ENCODE assay signal across 8 cellular contexts in genomic region chr17:560379-560935, GRCh38.
A peak's percentile ranks its signal among the peaks of the same experiment; 100 is the strongest.
DNase-seq lines count a peak whose midpoint lies in the region; ATAC-seq and TF ChIP-seq lines count a peak whose summit lies in the region.

No MANE protein-coding gene starts in this region.

- intact Hi-C loops in MCF 10A (cut with micrococcal nuclease), result no loop called here

- no peaks in the 10 kb centered on the region for H3K4me1 ChIP-seq in hepatocyte (ENCODE audit: insufficient read depth)
- H3K4me1 ChIP-seq in stomach smooth muscle (ENCODE audit: control insufficient read depth, insufficient read depth, low read length), result peaks cover 11% of the 10 kb centered on the region

- no peaks in the 10 kb centered on the region for H3K9me2 ChIP-seq in hepatocyte (replicated peaks; ENCODE audit: insufficient read depth)

- H3K27ac ChIP-seq in hepatocyte (peak overlapping the region; percentile 52), stomach smooth muscle (ENCODE audit: low read length) (peak overlapping the region; percentile 37)

- H3K36me3 ChIP-seq in hepatocyte (replicated peaks; ENCODE audit: insufficient read depth, low read depth) (no peaks in the 10 kb centered on the region), stomach smooth muscle (ENCODE audit: control insufficient read depth in 2 of 2, insufficient read depth in 2 of 2, low read length in 2 of 2) (peaks cover 22 to 24% of the 10 kb centered on the region in 2 donors)

- no peaks in the 10 kb centered on the region for H3K27me3 Mint-ChIP-seq in MCF 10A (ENCODE audit: insufficient read depth, unreplicated experiment)
- no peaks in the 10 kb centered on the region for H3K27me3 Mint-ChIP-seq in T-cell
- H3K27me3 Mint-ChIP-seq in glutamatergic neuron (ENCODE audit: unreplicated experiment), result no peaks in the 10 kb centered on the region

- TF ChIP-seq CTCF in MCF 10A (IDR thresholded peaks at IDR 0.05; ENCODE audit: unreplicated experiment), result no peak
- TF ChIP-seq CTCF in hepatocyte (IDR thresholded peaks at IDR 0.05; ENCODE audit: poor library complexity), result no peak
- TF ChIP-seq CTCF in glutamatergic neuron (IDR thresholded peaks at IDR 0.05; ENCODE audit: partially characterized antibody, unreplicated experiment), result no peak

- H3K27ac Mint-ChIP-seq in MCF 10A (ENCODE audit: low read depth, unreplicated experiment) (peak overlapping the region; percentile 17), T-cell (no peak overlapping the region), glutamatergic neuron (ENCODE audit: unreplicated experiment) (no peak overlapping the region)

- H3K27me3 ChIP-seq in hepatocyte, result no peaks in the 10 kb centered on the region
- no peaks in the 10 kb centered on the region for H3K27me3 ChIP-seq in stomach smooth muscle (ENCODE audit: control insufficient read depth in 1 of 2, insufficient read depth in 2 of 2, low read length in 2 of 2)

- H3K4me3 Mint-ChIP-seq in MCF 10A (ENCODE audit: unreplicated experiment), result no peak overlapping the region
- no peak overlapping the region for H3K4me3 Mint-ChIP-seq in T-cell
- H3K4me3 Mint-ChIP-seq in glutamatergic neuron (ENCODE audit: unreplicated experiment), result no peak overlapping the region

- H3K9ac ChIP-seq in stomach smooth muscle (ENCODE audit: low read length in 2 of 2), result no peak overlapping the region

- H3K36me3 Mint-ChIP-seq in MCF 10A (ENCODE audit: insufficient read depth, unreplicated experiment), result peaks cover 53% of the 10 kb centered on the region
- H3K36me3 Mint-ChIP-seq in T-cell, result peaks cover 40% of the 10 kb centered on the region
- H3K36me3 Mint-ChIP-seq in glutamatergic neuron (ENCODE audit: unreplicated experiment), result peaks cover 7% of the 10 kb centered on the region

- H4K20me1 ChIP-seq in hepatocyte (ENCODE audit: insufficient read depth, poor library complexity, severe bottlenecking), result no peaks in the 10 kb centered on the region

- H3K79me2 ChIP-seq in hepatocyte, result no peaks in the 10 kb centered on the region

- POLR2A ChIA-PET in MCF 10A (lab: Yijun Ruan, JAX), result interaction anchor here (0.6 to 0.8 kb wide), 3 partner anchors 11 to 154 kb away, joined by 3 to 4 read pairs (median 3); partner anchors contain the start of gene VPS53
- POLR2A ChIA-PET in T-cell (lab: Charles Lee), result no interaction called here

- ATAC-seq in T-cell (replicated peaks in 1 of 4) (no peak), HG03469 (IDR thresholded peaks at IDR 0.05; ENCODE audit: unreplicated experiment) (no peak)

- DNase-seq in LHCN-M2 (ENCODE audit: low read depth), result peak; percentile 48
- no peak for DNase-seq in MCF 10A (ENCODE audit: unreplicated experiment)
- no peak for DNase-seq in hepatocyte (ENCODE audit: low spot score)
- DNase-seq in T-cell, result no peak
- no peak for DNase-seq in NCI-H524 (lab: John Stamatoyannopoulos, UW)
- no peak for DNase-seq in glutamatergic neuron

- WGBS in hepatocyte (ENCODE audit: low lambda C conversion rate, missing lambda C conversion rate), result 94% methylated on average over 4 of the region's 4 CpGs

- H3K9me3 Mint-ChIP-seq in MCF 10A (ENCODE audit: unreplicated experiment), result no peaks in the 10 kb centered on the region
- no peaks in the 10 kb centered on the region for H3K9me3 Mint-ChIP-seq in T-cell
- H3K9me3 Mint-ChIP-seq in glutamatergic neuron (ENCODE audit: unreplicated experiment), result no peaks in the 10 kb centered on the region

- CTCF ChIA-PET in MCF 10A (lab: Yijun Ruan, JAX), result interaction anchor here (1.2 kb wide), 1 partner anchor 144 kb away, joined by 4 read pairs; no protein-coding TSS in a partner anchor
- CTCF ChIA-PET in T-cell (lab: Charles Lee), result no interaction called here

- H3K9me3 ChIP-seq in hepatocyte (ENCODE audit: low read depth) (no peaks in the 10 kb centered on the region), stomach smooth muscle (ENCODE audit: control insufficient read depth in 2 of 2, low read length in 2 of 2) (no peaks in the 10 kb centered on the region)

- no peak overlapping the region for H2AFZ ChIP-seq in hepatocyte

- BruUV-seq in MCF 10A (replicated peaks; lab: Mats Ljungman, UMichigan), result no TSS peak

- H3K4me1 Mint-ChIP-seq in MCF 10A (ENCODE audit: insufficient read depth, unreplicated experiment) (no peaks in the 10 kb centered on the region), T-cell (no peaks in the 10 kb centered on the region), glutamatergic neuron (ENCODE audit: low read depth, unreplicated experiment) (peaks cover 2% of the 10 kb centered on the region)

- H3K4me2 ChIP-seq in hepatocyte, result no peak overlapping the region

- no peak overlapping the region for H3K4me3 ChIP-seq in hepatocyte
- no peak overlapping the region for H3K4me3 ChIP-seq in stomach smooth muscle (ENCODE audit: low read length in 2 of 2)
